ENCODE assay signal across 8 cellular contexts in genomic region chr7:47763063-47763974, GRCh38.
DNase-seq lines count a peak whose midpoint lies in the region; ATAC-seq and TF ChIP-seq lines count a peak whose summit lies in the region.

No MANE protein-coding gene starts in this region.

- no peaks in the 10 kb centered on the region for H3F3A ChIP-seq in MM.1S (ENCODE audit: insufficient read depth, low read length)

- no peaks in the 10 kb centered on the region for H3K79me2 ChIP-seq in MM.1S (ENCODE audit: low read length)

- peak overlapping the region; percentile 9; the same call in 1 of the 2 replicates for H3K4me2 ChIP-seq in MM.1S (ENCODE audit: low read depth, low read length)

- in situ Hi-C loops in astrocyte of the cerebellum (cut with HindIII; ENCODE audit: low sequenced_read_pairs), result no loop called here

- peaks cover 5% of the 10 kb centered on the region for H3K9me3 Mint-ChIP-seq in Calu3 (ENCODE audit: low read depth, unreplicated experiment)

- H3K4me1 ChIP-seq in MM.1S (ENCODE audit: low read length), result peaks cover 9% of the 10 kb centered on the region; the same call in 1 of the 2 replicates

- no peaks in the 10 kb centered on the region for H4K20me1 ChIP-seq in MM.1S (ENCODE audit: insufficient read depth, low read length)

- H3K27ac Mint-ChIP-seq in Calu3 (ENCODE audit: unreplicated experiment), result peak overlapping the region; percentile 86

- peak overlapping the region; percentile 15 for H3K4me3 Mint-ChIP-seq in Calu3 (ENCODE audit: low read depth, unreplicated experiment)

- no peaks in the 10 kb centered on the region for H3K27me3 Mint-ChIP-seq in Calu3 (ENCODE audit: unreplicated experiment)

- peaks cover 54% of the 10 kb centered on the region for H3K4me1 Mint-ChIP-seq in Calu3 (ENCODE audit: low read depth, unreplicated experiment)

- H2AFZ ChIP-seq in MM.1S (ENCODE audit: low read length), result peak overlapping the region; percentile 31

- TF ChIP-seq CTCF in Calu3 (IDR thresholded peaks at IDR 0.05; ENCODE audit: unreplicated experiment), result no peak
- TF ChIP-seq CTCF in MM.1S (IDR thresholded peaks at IDR 0.05; ENCODE audit: low read length), result no peak
- no peak for TF ChIP-seq CTCF in astrocyte of the cerebellum (IDR thresholded peaks at IDR 0.05; ENCODE audit: low read depth, low read length, missing control alignments)

- peaks cover 10% of the 10 kb centered on the region for H3K36me3 Mint-ChIP-seq in Calu3 (ENCODE audit: insufficient read depth, unreplicated experiment)

- H3K27me3 ChIP-seq in MM.1S (replicated peaks; ENCODE audit: insufficient read depth, low read length), result no peaks in the 10 kb centered on the region

- intact Hi-C loops in Calu3 (cut with micrococcal nuclease; ENCODE audit: unreplicated experiment), result loop anchor here (1.0 to 2.0 kb wide), 4 partner anchors 23 to 187 kb away; no protein-coding TSS in a partner anchor

- BruUV-seq in Calu3 (replicated peaks; lab: Mats Ljungman, UMichigan), result no TSS peak

- H3K36me3 ChIP-seq in MM.1S (replicated peaks; ENCODE audit: insufficient read depth, low read length), result no peaks in the 10 kb centered on the region

- peak; percentile 78 for DNase-seq in Calu3
- peak; percentile 49 for DNase-seq in MM.1S
- peak; percentile 63 for DNase-seq in astrocyte of the cerebellum (ENCODE audit: low read depth)
- peak; percentile 74 for DNase-seq in myocyte (ENCODE audit: low read depth)
- no peak for DNase-seq in cerebellum (ENCODE audit: low spot score)

- CTCF ChIA-PET in Calu3 (lab: Charles Lee), result interaction anchor here (0.5 to 1.9 kb wide), 15 partner anchors 14 to 1520 kb away, joined by 3 to 9 read pairs (median 4); no protein-coding TSS in a partner anchor

- H3K9ac ChIP-seq in MM.1S (ENCODE audit: low read length), result no peak overlapping the region

- ATAC-seq in HG02610 (IDR thresholded peaks at IDR 0.05; ENCODE audit: unreplicated experiment) (no peak), GM21381 (IDR thresholded peaks at IDR 0.05; ENCODE audit: unreplicated experiment) (no peak), GM18520 (IDR thresholded peaks at IDR 0.05; ENCODE audit: unreplicated experiment) (no peak)

- H3K4me3 ChIP-seq in MM.1S (ENCODE audit: low read length) (0 out of 2 replicates have a peak overlapping the region, but pooled peaks have one; percentile 0), astrocyte of the cerebellum (ENCODE audit: low read depth, low read length) (no peak overlapping the region)

- no peaks in the 10 kb centered on the region for H3K9me2 ChIP-seq in MM.1S (replicated peaks; ENCODE audit: insufficient read depth, low read length)

- H3K27ac ChIP-seq in MM.1S (ENCODE audit: low read length), result no peak overlapping the region

- H3K9me3 ChIP-seq in MM.1S (replicated peaks; ENCODE audit: insufficient read depth, low read length), result no peaks in the 10 kb centered on the region
